In the genomic region with DNA sequence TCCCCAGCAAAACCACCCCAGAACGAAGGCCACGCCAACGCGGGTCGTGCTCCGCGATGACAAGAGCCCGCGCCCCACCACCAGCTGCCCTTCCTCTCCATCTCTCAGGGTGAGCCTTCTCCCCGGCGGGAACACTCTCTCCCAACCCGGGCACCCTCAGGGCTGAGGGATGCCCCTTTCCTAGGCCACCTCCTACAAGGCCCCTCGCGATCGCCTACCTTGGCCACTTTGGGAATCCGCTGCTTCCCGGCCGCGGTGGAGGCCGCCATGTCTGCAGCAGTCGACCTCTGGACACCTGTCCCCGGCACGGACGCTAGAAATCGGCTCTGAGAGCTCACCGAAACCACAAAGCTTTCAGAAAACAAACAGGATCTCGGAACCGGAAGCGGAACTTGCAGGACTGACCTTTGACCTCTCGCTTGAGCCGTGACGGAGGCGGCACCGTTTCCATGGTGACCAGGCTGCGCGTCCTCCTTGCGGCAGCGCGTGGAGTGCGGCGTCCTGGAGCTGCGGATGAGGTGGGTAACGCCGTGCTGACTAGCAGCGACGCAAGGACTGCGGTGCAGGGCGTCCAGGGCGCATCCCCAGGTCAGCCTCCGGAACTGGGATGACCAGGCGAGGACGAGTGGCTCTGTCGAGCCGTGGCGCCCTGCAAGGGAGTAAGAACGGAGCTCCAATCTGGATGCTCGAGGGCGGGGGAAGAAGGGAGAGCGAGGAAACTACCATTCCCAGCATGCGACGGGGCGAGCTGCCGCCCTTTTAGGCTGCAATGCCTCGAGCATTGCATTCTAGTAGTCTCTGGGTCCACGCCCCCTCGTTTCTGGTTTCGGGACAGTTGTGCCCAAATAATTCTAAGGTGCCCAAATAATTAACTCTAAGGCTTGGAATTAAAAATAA, we compare ENCODE assay signal across 8 cellular contexts.
DNase-seq lines count a peak whose midpoint lies in the region; ATAC-seq and TF ChIP-seq lines count a peak whose summit lies in the region.

TSS of gene CFAP61 (plus strand) at position 459 of the 897 bp plus-strand sequence. CDS start 4,122 bp downstream, outside the sequence.
TSS of gene CRNKL1 (minus strand) at position 393 of the 897 bp plus-strand sequence. CDS start at position 269, 124 bp downstream.

- H3K79me2 ChIP-seq in OCI-LY3 (ENCODE audit: low read length), result peaks cover 18% of the 10 kb centered on the region

- TF ChIP-seq CTCF in OCI-LY3 (IDR thresholded peaks at IDR 0.05; ENCODE audit: low read depth, low read length), result no peak

- peak within 1 kb of the TSS; percentile 68 for H3K27ac ChIP-seq in OCI-LY3 (ENCODE audit: low read length)

- peaks cover 25% of the 10 kb centered on the region for H3K36me3 ChIP-seq in OCI-LY3 (replicated peaks; ENCODE audit: low read depth, low read length)

- peak within 1 kb of the TSS; percentile 89 for H3K4me2 ChIP-seq in OCI-LY3 (ENCODE audit: low read length)

- no peaks in the 10 kb centered on the region for H3K27me3 ChIP-seq in OCI-LY3 (ENCODE audit: low read depth, low read length)

- H3K4me3 ChIP-seq in OCI-LY3 (ENCODE audit: low read length), result peak within 1 kb of the TSS; percentile 92

- peak; percentile 97 for ATAC-seq in GM21528 (IDR thresholded peaks at IDR 0.05; ENCODE audit: low FRiP score, unreplicated experiment)

- no peaks in the 10 kb centered on the region for H4K20me1 ChIP-seq in OCI-LY3 (ENCODE audit: insufficient read depth, low read length)

- H3K9me3 ChIP-seq in OCI-LY3 (ENCODE audit: insufficient read depth, low read length), result no peaks in the 10 kb centered on the region

- peaks cover 13% of the 10 kb centered on the region for H3K4me1 ChIP-seq in OCI-LY3 (ENCODE audit: low read length)

- H3K9ac ChIP-seq in OCI-LY3 (ENCODE audit: low read length), result peak within 1 kb of the TSS; percentile 84

- peak within 1 kb of the TSS; percentile 89 for H2AFZ ChIP-seq in OCI-LY3 (ENCODE audit: low read depth, low read length)

- DNase-seq in DMS 273 treated with DMSO at 0.1 percent for 48 hours (lab: John Stamatoyannopoulos, UW) (peak; percentile 90), HuH-7.5 (ENCODE audit: low spot score) (peak; percentile 78), activated T-cell treated with anti-CD3 and anti-CD28 coated beads for 4 hours (peak; percentile 97), epidermal melanocyte (ENCODE audit: insufficient read length, low spot score) (peak; percentile 85), midbrain (lab: John Stamatoyannopoulos, UW) (peak; percentile 98)
- DNase-seq in stimulated activated CD8-positive, alpha-beta memory T cell treated with anti-CD3 and anti-CD28 coated beads, Interleukin-15, amount 100 ng/mL, for 48 hours (ENCODE audit: low read depth in 2 of 2), result peak; percentile 89 to 92

Comparison
In these comparisons a context has a peak if more than half of its experiments do, and no peak if none do; other contexts are left out.
1. Peak in every context shown above with its lines: DNase-seq, ATAC-seq, H3K4me3 ChIP-seq and H3K27ac ChIP-seq.